ENCODE assay signal across 8 cellular contexts in the genomic region with DNA sequence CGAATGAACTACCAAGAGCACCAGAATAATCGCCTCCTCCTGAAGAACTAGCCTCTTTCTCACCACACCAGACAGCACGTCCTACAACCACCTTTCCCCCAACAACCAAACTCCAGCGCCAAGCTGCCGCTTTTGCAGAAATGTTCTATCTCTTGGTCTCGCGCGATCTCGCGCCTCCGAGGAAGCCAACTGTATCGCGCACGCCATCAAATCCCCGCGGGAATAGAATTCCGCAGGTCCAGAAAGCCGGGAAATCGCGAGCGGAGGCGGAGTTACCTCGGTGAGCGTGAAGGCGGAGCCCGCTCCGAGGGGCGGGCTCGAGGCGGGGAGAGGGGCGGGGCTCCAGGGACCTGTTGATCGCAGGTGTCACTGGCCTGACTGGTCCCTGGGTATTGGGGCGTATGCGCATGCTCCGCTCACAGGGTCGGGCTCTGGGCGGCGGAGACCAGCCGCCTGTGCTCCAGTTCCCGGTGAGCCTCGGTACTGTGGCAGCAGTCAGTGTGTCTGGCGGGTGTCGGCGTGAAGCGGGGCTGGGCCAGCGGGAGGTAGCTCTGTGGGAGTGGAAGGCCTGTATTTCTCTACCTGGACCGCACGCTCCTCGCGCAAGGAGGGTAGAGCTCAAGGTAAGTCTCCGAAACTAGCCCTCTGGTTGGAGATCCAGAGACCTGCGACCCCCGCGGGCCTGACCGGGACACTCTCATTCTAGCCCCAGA. TPM values are rescaled to one million over a fixed set of nuclear protein-coding genes. Genes with fewer than 3 reads are reported as not detected.
DNase-seq lines count a peak whose midpoint lies in the region; ATAC-seq and TF ChIP-seq lines count a peak whose summit lies in the region.

Gene USP53 (plus strand): TSS at position 463 of the 713 bp plus-strand sequence. CDS start 27,047 bp downstream, outside the sequence.

- peak; percentile 80 for TF ChIP-seq POLR2A in testis (IDR thresholded peaks at IDR 0.05)

- H4K20me1 ChIP-seq in osteoblast (ENCODE audit: insufficient read depth, low read length) = no peaks in the 10 kb centered on the region

- intact Hi-C loops in head of caudate nucleus (cut with DNase I) (loop anchor here (10.0 kb wide), 1 partner anchor 168 kb away; no protein-coding TSS in a partner anchor), testis (cut with DNase I; ENCODE audit: low total_unique reads) (no loop called here)

- H2AFZ ChIP-seq in osteoblast (ENCODE audit: low read length) = peak within 1 kb of the TSS; percentile 94

- H3K36me3 ChIP-seq in osteoblast (ENCODE audit: insufficient read depth, low read length) = peaks cover 2% of the 10 kb centered on the region
- no peaks in the 10 kb centered on the region for H3K36me3 ChIP-seq in testis (ENCODE audit: low read depth, missing control alignments)

- H3K4me2 ChIP-seq in osteoblast (ENCODE audit: insufficient read depth, low read length) = peak within 1 kb of the TSS; percentile 99

- H3K9me3 Mint-ChIP-seq in activated naive CD8-positive, alpha-beta T cell treated with anti-CD3 and anti-CD28 coated beads, Interleukin-2, amount 50 U/mL, for 24 hours = no peaks in the 10 kb centered on the region

- ATAC-seq in HG02759 (IDR thresholded peaks at IDR 0.05; ENCODE audit: unreplicated experiment) = peak; percentile 92
- ATAC-seq in activated naive CD8-positive, alpha-beta T cell treated with anti-CD3 and anti-CD28 coated beads, Interleukin-2, amount 50 U/mL, for 24 hours = peak; percentile 91

- no peak for TF ChIP-seq CTCF in GM12864 (IDR thresholded peaks at IDR 0.05; ENCODE audit: low read depth, low read length, missing control alignments)
- TF ChIP-seq CTCF in osteoblast (IDR thresholded peaks at IDR 0.05; ENCODE audit: extremely low read depth, low read depth, low read length) = no peak
- TF ChIP-seq CTCF in testis (IDR thresholded peaks at IDR 0.05) = peak in 1 of 3 experiments; percentile 7

- no peaks in the 10 kb centered on the region for H3K27me3 Mint-ChIP-seq in activated naive CD8-positive, alpha-beta T cell treated with anti-CD3 and anti-CD28 coated beads, Interleukin-2, amount 50 U/mL, for 24 hours

- H3K9me3 ChIP-seq in osteoblast (ENCODE audit: low read depth, low read length) = no peaks in the 10 kb centered on the region
- no peaks in the 10 kb centered on the region for H3K9me3 ChIP-seq in testis

- H3K36me3 Mint-ChIP-seq in activated naive CD8-positive, alpha-beta T cell treated with anti-CD3 and anti-CD28 coated beads, Interleukin-2, amount 50 U/mL, for 24 hours (ENCODE audit: low read depth) = peaks cover 7% of the 10 kb centered on the region

- H3K4me3 ChIP-seq in GM12864 (ENCODE audit: low read depth, low read length) = peak within 1 kb of the TSS; percentile 94
- peak within 1 kb of the TSS; percentile 87 for H3K4me3 ChIP-seq in osteoblast (ENCODE audit: insufficient read depth, low read length)
- H3K4me3 ChIP-seq in testis = peak within 1 kb of the TSS; percentile 64 to 78

- H3K4me1 ChIP-seq in osteoblast (ENCODE audit: insufficient read depth, low read length) (peaks cover 31% of the 10 kb centered on the region), testis (no peaks in the 10 kb centered on the region)

- H3K27ac ChIP-seq in osteoblast (ENCODE audit: low read depth, low read length) = peak within 1 kb of the TSS; percentile 97
- peak within 1 kb of the TSS; percentile 79 to 88 for H3K27ac ChIP-seq in testis

- H3K4me3 Mint-ChIP-seq in activated naive CD8-positive, alpha-beta T cell treated with anti-CD3 and anti-CD28 coated beads, Interleukin-2, amount 50 U/mL, for 24 hours = peak within 1 kb of the TSS; percentile 91

- no peaks in the 10 kb centered on the region for H3K27me3 ChIP-seq in osteoblast (ENCODE audit: insufficient read depth, low read length)
- H3K27me3 ChIP-seq in testis = no peaks in the 10 kb centered on the region

- peak; percentile 91 for DNase-seq in GM12864 (ENCODE audit: low read depth)
- DNase-seq in NCI-H1417 treated with DMSO at 0.1 percent for 48 hours (lab: John Stamatoyannopoulos, UW) = peak; percentile 90
- peak; percentile 76 to 90 for DNase-seq in SW 1271 (lab: John Stamatoyannopoulos, UW)
- DNase-seq in activated naive CD8-positive, alpha-beta T cell treated with anti-CD3 and anti-CD28 coated beads, Interleukin-2, amount 50 U/mL, for 24 hours = peak; percentile 97
- DNase-seq in head of caudate nucleus = peak; percentile 85 to 99 (median 94)
- DNase-seq in osteoblast (ENCODE audit: insufficient read length, low spot score, missing footprints) = peak; percentile 91
- peak; percentile 99 for DNase-seq in testis

- H3K79me2 ChIP-seq in osteoblast (ENCODE audit: insufficient read depth, low read length) = peaks cover 44% of the 10 kb centered on the region

- peaks cover 53% of the 10 kb centered on the region for H3K4me1 Mint-ChIP-seq in activated naive CD8-positive, alpha-beta T cell treated with anti-CD3 and anti-CD28 coated beads, Interleukin-2, amount 50 U/mL, for 24 hours

- H3K27ac Mint-ChIP-seq in activated naive CD8-positive, alpha-beta T cell treated with anti-CD3 and anti-CD28 coated beads, Interleukin-2, amount 50 U/mL, for 24 hours = peak within 1 kb of the TSS; percentile 90

- 0 to 1% methylated on average over 48 to 55 of the region's 55 CpGs for WGBS in testis, 2 donors

RNA-seq across cellular contexts. Expression of gene USP53, which starts in this region (rescaled TPM):
- total RNA-seq in osteoblast (61.9 and 70.7 TPM in 2 replicates), testis (10 to 100 TPM; 46.9 to 48.1 TPM)
- 13.1 TPM for polyA plus RNA-seq in testis (ENCODE audit: insufficient read depth, low read depth, low replicate concordance)

Comparison
In these comparisons a context has a peak if more than half of its experiments do, and no peak if none do; other contexts are left out.
1. Peak in every context shown above with its lines: DNase-seq, ATAC-seq, H3K4me3 ChIP-seq and H3K27ac ChIP-seq.